ENCODE assay signal across 13 cellular contexts in genomic region chr5:56305001-56305400, GRCh38.
DNase-seq lines count a peak whose midpoint lies in the region; ATAC-seq and TF ChIP-seq lines count a peak whose summit lies in the region.
"Had no signal": no experiment of that assay in that cellular context is flagged by ENCODE, and none has a peak within 500 bp of the region (broad histone marks: within the 10 kb centered on the region; RNA-seq: fewer than 3 reads in every experiment).

No MANE protein-coding gene starts in this region.

- 0 out of 2 replicates have a peak, but pooled peaks cover 6% of the 10 kb centered on the region for H3F3A ChIP-seq in GM23248 (ENCODE audit: insufficient read depth)

- DNase-seq in AG09319 (ENCODE audit: extremely low read depth, low read depth) (peak; percentile 7), GM23248 (peak; percentile 14), adipocyte (ENCODE audit: low read depth) (peak; percentile 43), hepatocyte (ENCODE audit: low spot score) (no peak), G401 (ENCODE audit: low spot score) (no peak), HFFc6 (no peak), neuronal stem cell (ENCODE audit: low spot score) (no peak)
- DNase-seq: 8988T, KG1 had no signal

- H3K9me3 Mint-ChIP-seq in HFFc6 = peaks cover 8% of the 10 kb centered on the region; the same call in 1 of the 2 replicates

- H3K79me1 ChIP-seq in neuronal stem cell (ENCODE audit: low read depth, low read length) = no peaks in the 10 kb centered on the region

- H2BK15ac ChIP-seq in neuronal stem cell (ENCODE audit: low read length) = no peak overlapping the region

- H4K20me1 ChIP-seq in GM23248 (ENCODE audit: insufficient read depth) (no peaks in the 10 kb centered on the region), hepatocyte (ENCODE audit: insufficient read depth, poor library complexity, severe bottlenecking) (no peaks in the 10 kb centered on the region)
- H4K20me1 ChIP-seq: BLaER1 had no signal

- H3K79me2 ChIP-seq in GM23248 (ENCODE audit: insufficient read depth) (no peaks in the 10 kb centered on the region), hepatocyte (no peaks in the 10 kb centered on the region)

- no peaks in the 10 kb centered on the region for H3K27me3 ChIP-seq in GM23248 (replicated peaks; ENCODE audit: insufficient read depth)
- H3K27me3 ChIP-seq in adipocyte (replicated peaks; ENCODE audit: control insufficient read depth, insufficient read depth, low read length) = peaks cover under 1% of the 10 kb centered on the region
- H3K27me3 ChIP-seq in hepatocyte = no peaks in the 10 kb centered on the region
- H3K27me3 ChIP-seq in neuronal stem cell (ENCODE audit: control insufficient read depth in 3 of 3, insufficient read depth in 3 of 3, low read depth in 1 of 3, low read length in 3 of 3) = no peaks in the 10 kb centered on the region
- H3K27me3 ChIP-seq: BLaER1 had no signal

- no peak overlapping the region for H2BK12ac ChIP-seq in neuronal stem cell (ENCODE audit: low read length)

- no peak overlapping the region for H2BK5ac ChIP-seq in neuronal stem cell (ENCODE audit: low read length)

- in situ Hi-C loops in GM23248 (cut with MboI) (no loop called here), G401 (cut with HindIII; ENCODE audit: low sequenced_read_pairs) (no loop called here)

- H3K36me3 ChIP-seq in GM23248 (ENCODE audit: low read depth) (no peaks in the 10 kb centered on the region), adipocyte (ENCODE audit: control insufficient read depth, insufficient read depth, low read length, severe bottlenecking) (no peaks in the 10 kb centered on the region), hepatocyte (replicated peaks; ENCODE audit: insufficient read depth, low read depth) (no peaks in the 10 kb centered on the region), neuronal stem cell (replicated peaks in 1 of 2; ENCODE audit: control insufficient read depth in 2 of 2, insufficient read depth in 2 of 2, low read length in 2 of 2) (no peaks in the 10 kb centered on the region)
- H3K36me3 ChIP-seq: BLaER1, HAP-1 had no signal

- peaks cover 24% of the 10 kb centered on the region for H3K4me1 Mint-ChIP-seq in HFFc6 (ENCODE audit: low read depth)
- H3K4me1 Mint-ChIP-seq: IgD-negative memory B cell had no signal

- TF ChIP-seq CTCF in AG09319 (IDR thresholded peaks at IDR 0.05; ENCODE audit: low read depth, low read length) (no peak), hepatocyte (IDR thresholded peaks at IDR 0.05; ENCODE audit: poor library complexity) (no peak), HFFc6 (IDR thresholded peaks at IDR 0.05) (no peak)

- no peaks in the 10 kb centered on the region for H3K9me3 ChIP-seq in GM23248 (ENCODE audit: low read depth)
- peaks cover 10% of the 10 kb centered on the region for H3K9me3 ChIP-seq in adipocyte (ENCODE audit: control insufficient read depth, low read length)
- H3K9me3 ChIP-seq in hepatocyte (ENCODE audit: low read depth) = no peaks in the 10 kb centered on the region
- H3K9me3 ChIP-seq in neuronal stem cell (replicated peaks in 1 of 2; ENCODE audit: control insufficient read depth in 2 of 2, insufficient read depth in 1 of 2, low read depth in 1 of 2, low read length in 2 of 2) = peaks cover 0 to 3% of the 10 kb centered on the region in 2 donors
- H3K9me3 ChIP-seq: HAP-1 had no signal

- no peaks in the 10 kb centered on the region; the same call in 1 of the 2 replicates for H3K4me1 ChIP-seq in GM23248 (ENCODE audit: insufficient read depth)
- H3K4me1 ChIP-seq in adipocyte (ENCODE audit: control insufficient read depth, insufficient read depth, low read length) = no peaks in the 10 kb centered on the region
- peaks cover 29% of the 10 kb centered on the region for H3K4me1 ChIP-seq in hepatocyte (ENCODE audit: insufficient read depth)
- no peaks in the 10 kb centered on the region for H3K4me1 ChIP-seq in neuronal stem cell (ENCODE audit: control insufficient read depth in 2 of 2, insufficient read depth in 1 of 2, low read depth in 1 of 2, low read length in 2 of 2)
- H3K4me1 ChIP-seq: BLaER1, HAP-1 had no signal

- no peak overlapping the region for H3K18ac ChIP-seq in neuronal stem cell (ENCODE audit: low read length)

- H2BK120ac ChIP-seq in neuronal stem cell (ENCODE audit: low read depth, low read length) = no peak overlapping the region

- H3K4me3 Mint-ChIP-seq in HFFc6 = no peak overlapping the region
- H3K4me3 Mint-ChIP-seq: IgD-negative memory B cell had no signal

- no peak overlapping the region for H3K14ac ChIP-seq in neuronal stem cell (ENCODE audit: low read length)

- ATAC-seq in HG02852 (IDR thresholded peaks at IDR 0.05; ENCODE audit: unreplicated experiment) = no peak

- H2AK5ac ChIP-seq in neuronal stem cell (ENCODE audit: low read depth, low read length) = no peak overlapping the region

- WGBS in GM23248 (ENCODE audit: low coverage in 1 of 2, low lambda C conversion rate in 2 of 2, missing lambda C conversion rate in 2 of 2), 2 experiments = 14 to 16% methylated on average over 2 of the region's 2 CpGs
- 51% methylated on average over 2 of the region's 2 CpGs for WGBS in hepatocyte (ENCODE audit: low lambda C conversion rate, missing lambda C conversion rate)
- no CpG with 5 or more reads among the region's 2 CpGs for WGBS in neuronal stem cell (ENCODE audit: extremely low coverage in 2 of 2, insufficient read length in 2 of 2, insufficient replicate concordance in 1 of 2), 2 donors

- H3K4me2 ChIP-seq in GM23248 (ENCODE audit: unreplicated experiment) = no peak overlapping the region
- H3K4me2 ChIP-seq in hepatocyte = no peak overlapping the region
- H3K4me2 ChIP-seq in neuronal stem cell (ENCODE audit: insufficient read depth, low read length, poor library complexity, severe bottlenecking) = no peak overlapping the region
- H3K4me2 ChIP-seq: BLaER1 had no signal

- H3K9me2 ChIP-seq in GM23248 (ENCODE audit: insufficient read depth) = no peaks in the 10 kb centered on the region
- no peaks in the 10 kb centered on the region for H3K9me2 ChIP-seq in hepatocyte (replicated peaks; ENCODE audit: insufficient read depth)

- no peak overlapping the region for H3K27ac ChIP-seq in GM23248
- H3K27ac ChIP-seq in hepatocyte = peak overlapping the region; percentile 63
- H3K27ac ChIP-seq in neuronal stem cell (replicated peaks; ENCODE audit: low read length) = no peak overlapping the region
- H3K27ac ChIP-seq: BLaER1 had no signal

- H3K36me3 Mint-ChIP-seq in HFFc6 (ENCODE audit: low read depth) = peaks cover 8% of the 10 kb centered on the region; the same call in 1 of the 2 replicates

- no peak overlapping the region for H3K27ac Mint-ChIP-seq in HFFc6

- H2AFZ ChIP-seq in GM23248 = 0 out of 2 replicates have a peak overlapping the region, but pooled peaks have one; percentile 16
- H2AFZ ChIP-seq in hepatocyte = no peak overlapping the region
- H2AFZ ChIP-seq in neuronal stem cell (ENCODE audit: low read length) = no peak overlapping the region

- H3K27me3 Mint-ChIP-seq in HFFc6 (ENCODE audit: insufficient read depth) = peaks cover 16% of the 10 kb centered on the region
- H3K27me3 Mint-ChIP-seq: IgD-negative memory B cell had no signal

- no peak overlapping the region for H4K8ac ChIP-seq in neuronal stem cell (ENCODE audit: low read depth, low read length)

- H3K4ac ChIP-seq in neuronal stem cell (ENCODE audit: low read length) = no peak overlapping the region

- H3K23ac ChIP-seq in neuronal stem cell (ENCODE audit: low read depth, low read length, poor library complexity) = no peak overlapping the region

- no peak overlapping the region for H4K91ac ChIP-seq in neuronal stem cell (ENCODE audit: low read depth, low read length, poor library complexity)

- no peak overlapping the region for H3K4me3 ChIP-seq in GM23248
- no peak overlapping the region for H3K4me3 ChIP-seq in adipocyte (ENCODE audit: low read length)
- no peak overlapping the region for H3K4me3 ChIP-seq in hepatocyte
- no peak overlapping the region for H3K4me3 ChIP-seq in neuronal stem cell (ENCODE audit: low read length in 2 of 2)
- H3K4me3 ChIP-seq: BLaER1, HAP-1 had no signal

- H3K9ac ChIP-seq in GM23248 (no peak overlapping the region), adipocyte (ENCODE audit: low read length) (no peak overlapping the region), neuronal stem cell (ENCODE audit: low read depth, low read length, poor library complexity) (no peak overlapping the region)
- H3K9ac ChIP-seq: BLaER1 had no signal

Comparison
In these comparisons a context has a peak if more than half of its experiments do, and no peak if none do; other contexts are left out.
1. DNase-seq: peak in AG09319 (single experiment), GM23248 (single experiment) and adipocyte (single experiment); none in hepatocyte (single experiment), G401 (single experiment), HFFc6 (single experiment) and neuronal stem cell (single experiment).